ENCODE assay signal across 1 cellular context in the genomic region with DNA sequence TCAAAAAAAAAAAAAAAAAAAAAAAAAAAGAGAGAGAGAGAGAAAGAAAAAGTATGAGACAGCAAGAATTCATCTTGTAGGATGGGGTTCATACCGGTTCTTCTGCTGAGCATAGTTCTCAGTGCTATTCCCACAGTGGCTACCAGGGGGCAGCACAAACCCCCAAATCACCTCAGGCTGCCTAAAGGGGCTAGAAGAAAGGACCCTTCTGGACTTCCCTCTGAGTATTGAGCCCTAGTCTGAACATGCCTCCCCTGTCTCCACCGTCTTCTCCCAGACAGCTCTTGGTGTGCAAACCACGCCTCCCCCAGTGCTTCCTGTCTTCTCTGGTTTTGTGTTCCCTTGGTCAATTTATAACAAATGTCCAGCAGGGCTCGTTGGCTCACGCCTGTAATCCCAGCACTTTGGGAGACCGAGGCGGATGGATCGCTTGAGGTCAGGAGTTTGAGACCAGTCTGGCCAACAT.
TF ChIP-seq lines count a peak whose summit lies in the region.

No MANE protein-coding gene starts in this region.

TF ChIP-seq in HEK293, 187 proteins besides CTCF, POLR2A, EP300 and RAD21 (continued from another document):
- TF ChIP-seq, protein P1, sequence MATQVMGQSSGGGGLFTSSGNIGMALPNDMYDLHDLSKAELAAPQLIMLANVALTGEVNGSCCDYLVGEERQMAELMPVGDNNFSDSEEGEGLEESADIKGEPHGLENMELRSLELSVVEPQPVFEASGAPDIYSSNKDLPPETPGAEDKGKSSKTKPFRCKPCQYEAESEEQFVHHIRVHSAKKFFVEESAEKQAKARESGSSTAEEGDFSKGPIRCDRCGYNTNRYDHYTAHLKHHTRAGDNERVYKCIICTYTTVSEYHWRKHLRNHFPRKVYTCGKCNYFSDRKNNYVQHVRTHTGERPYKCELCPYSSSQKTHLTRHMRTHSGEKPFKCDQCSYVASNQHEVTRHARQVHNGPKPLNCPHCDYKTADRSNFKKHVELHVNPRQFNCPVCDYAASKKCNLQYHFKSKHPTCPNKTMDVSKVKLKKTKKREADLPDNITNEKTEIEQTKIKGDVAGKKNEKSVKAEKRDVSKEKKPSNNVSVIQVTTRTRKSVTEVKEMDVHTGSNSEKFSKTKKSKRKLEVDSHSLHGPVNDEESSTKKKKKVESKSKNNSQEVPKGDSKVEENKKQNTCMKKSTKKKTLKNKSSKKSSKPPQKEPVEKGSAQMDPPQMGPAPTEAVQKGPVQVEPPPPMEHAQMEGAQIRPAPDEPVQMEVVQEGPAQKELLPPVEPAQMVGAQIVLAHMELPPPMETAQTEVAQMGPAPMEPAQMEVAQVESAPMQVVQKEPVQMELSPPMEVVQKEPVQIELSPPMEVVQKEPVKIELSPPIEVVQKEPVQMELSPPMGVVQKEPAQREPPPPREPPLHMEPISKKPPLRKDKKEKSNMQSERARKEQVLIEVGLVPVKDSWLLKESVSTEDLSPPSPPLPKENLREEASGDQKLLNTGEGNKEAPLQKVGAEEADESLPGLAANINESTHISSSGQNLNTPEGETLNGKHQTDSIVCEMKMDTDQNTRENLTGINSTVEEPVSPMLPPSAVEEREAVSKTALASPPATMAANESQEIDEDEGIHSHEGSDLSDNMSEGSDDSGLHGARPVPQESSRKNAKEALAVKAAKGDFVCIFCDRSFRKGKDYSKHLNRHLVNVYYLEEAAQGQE (tag by site-specific recombination; IDR thresholded peaks at IDR 0.05) = 0 out of 2 replicates have a peak, but pooled peaks have one; percentile 14
- TF ChIP-seq ZNF837 (tag by site-specific recombination; IDR thresholded peaks at IDR 0.05) (no peak), ZNF157 (tag by site-specific recombination; IDR thresholded peaks at IDR 0.05) (no peak), ZBTB1 (tag by site-specific recombination; IDR thresholded peaks at IDR 0.05) (no peak), ZNF501 (tag by site-specific recombination; IDR thresholded peaks at IDR 0.05) (0 out of 2 replicates have a peak, but pooled peaks have one; percentile 40), ZNF571 (tag by site-specific recombination; IDR thresholded peaks at IDR 0.05) (no peak), ZNF654 (tag by site-specific recombination; IDR thresholded peaks at IDR 0.05; ENCODE audit: low read depth) (peak; percentile 80), ZNF133 (tag by site-specific recombination; IDR thresholded peaks at IDR 0.05) (no peak), ZNF2 (tag by site-specific recombination; IDR thresholded peaks at IDR 0.05) (peak; percentile 73), ZBTB7A (tag by site-specific recombination; IDR thresholded peaks at IDR 0.05; ENCODE audit: low read depth) (peak; percentile 26; the same call in 1 of the 2 replicates), ZNF660 (tag by site-specific recombination; IDR thresholded peaks at IDR 0.05) (peak; percentile 37; the same call in 1 of the 2 replicates), ZNF341 (tag by site-specific recombination; IDR thresholded peaks at IDR 0.05; ENCODE audit: low read depth) (no peak), ZNF24 (tag by site-specific recombination; IDR thresholded peaks at IDR 0.05) (no peak), ZNF311 (tag by site-specific recombination; IDR thresholded peaks at IDR 0.05; ENCODE audit: borderline replicate concordance) (no peak), WT1 (tag by site-specific recombination; IDR thresholded peaks at IDR 0.05) (no peak), KLF10 (tag by site-specific recombination; IDR thresholded peaks at IDR 0.05) (no peak), ZNF302 (tag by site-specific recombination; IDR thresholded peaks at IDR 0.05; ENCODE audit: low read depth) (no peak), ZNF521 (tag by site-specific recombination; IDR thresholded peaks at IDR 0.05) (no peak), ZNF530 (tag by site-specific recombination; IDR thresholded peaks at IDR 0.05; ENCODE audit: low read depth) (no peak)
- TF ChIP-seq, protein P2, sequence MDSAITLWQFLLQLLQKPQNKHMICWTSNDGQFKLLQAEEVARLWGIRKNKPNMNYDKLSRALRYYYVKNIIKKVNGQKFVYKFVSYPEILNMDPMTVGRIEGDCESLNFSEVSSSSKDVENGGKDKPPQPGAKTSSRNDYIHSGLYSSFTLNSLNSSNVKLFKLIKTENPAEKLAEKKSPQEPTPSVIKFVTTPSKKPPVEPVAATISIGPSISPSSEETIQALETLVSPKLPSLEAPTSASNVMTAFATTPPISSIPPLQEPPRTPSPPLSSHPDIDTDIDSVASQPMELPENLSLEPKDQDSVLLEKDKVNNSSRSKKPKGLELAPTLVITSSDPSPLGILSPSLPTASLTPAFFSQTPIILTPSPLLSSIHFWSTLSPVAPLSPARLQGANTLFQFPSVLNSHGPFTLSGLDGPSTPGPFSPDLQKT (IDR thresholded peaks at IDR 0.05; ENCODE audit: borderline replicate concordance, low read depth, low read length) = no peak
- TF ChIP-seq, protein P3, sequence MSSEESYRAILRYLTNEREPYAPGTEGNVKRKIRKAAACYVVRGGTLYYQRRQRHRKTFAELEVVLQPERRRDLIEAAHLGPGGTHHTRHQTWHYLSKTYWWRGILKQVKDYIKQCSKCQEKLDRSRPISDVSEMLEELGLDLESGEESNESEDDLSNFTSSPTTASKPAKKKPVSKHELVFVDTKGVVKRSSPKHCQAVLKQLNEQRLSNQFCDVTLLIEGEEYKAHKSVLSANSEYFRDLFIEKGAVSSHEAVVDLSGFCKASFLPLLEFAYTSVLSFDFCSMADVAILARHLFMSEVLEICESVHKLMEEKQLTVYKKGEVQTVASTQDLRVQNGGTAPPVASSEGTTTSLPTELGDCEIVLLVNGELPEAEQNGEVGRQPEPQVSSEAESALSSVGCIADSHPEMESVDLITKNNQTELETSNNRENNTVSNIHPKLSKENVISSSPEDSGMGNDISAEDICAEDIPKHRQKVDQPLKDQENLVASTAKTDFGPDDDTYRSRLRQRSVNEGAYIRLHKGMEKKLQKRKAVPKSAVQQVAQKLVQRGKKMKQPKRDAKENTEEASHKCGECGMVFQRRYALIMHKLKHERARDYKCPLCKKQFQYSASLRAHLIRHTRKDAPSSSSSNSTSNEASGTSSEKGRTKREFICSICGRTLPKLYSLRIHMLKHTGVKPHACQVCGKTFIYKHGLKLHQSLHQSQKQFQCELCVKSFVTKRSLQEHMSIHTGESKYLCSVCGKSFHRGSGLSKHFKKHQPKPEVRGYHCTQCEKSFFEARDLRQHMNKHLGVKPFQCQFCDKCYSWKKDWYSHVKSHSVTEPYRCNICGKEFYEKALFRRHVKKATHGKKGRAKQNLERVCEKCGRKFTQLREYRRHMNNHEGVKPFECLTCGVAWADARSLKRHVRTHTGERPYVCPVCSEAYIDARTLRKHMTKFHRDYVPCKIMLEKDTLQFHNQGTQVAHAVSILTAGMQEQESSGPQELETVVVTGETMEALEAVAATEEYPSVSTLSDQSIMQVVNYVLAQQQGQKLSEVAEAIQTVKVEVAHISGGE (tag by site-specific recombination; conservative IDR thresholded peaks at IDR 0.05; ENCODE audit: low read depth) = 0 out of 2 replicates have a peak, but pooled peaks have one; percentile 12
